In genomic region chr7:140326116-140326928, GRCh38 we compare ENCODE assay signal across 8 cellular contexts.
A peak's percentile ranks its signal among the peaks of the same experiment; 100 is the strongest.
DNase-seq lines count a peak whose midpoint lies in the region; ATAC-seq and TF ChIP-seq lines count a peak whose summit lies in the region.

No MANE protein-coding gene starts in this region.

- DNase-seq in DMS153 (lab: John Stamatoyannopoulos, UW) (peak; percentile 30), KG1 (lab: John Stamatoyannopoulos, UW) (peak; percentile 6), ascending aorta (ENCODE audit: low spot score in 2 of 2) (peak in 1 of 2 donors; percentile 83), left ventricle myocardium inferior (peak; percentile 47), putamen (ENCODE audit: low spot score) (peak; percentile 63)

- H3K9me3 ChIP-seq in ascending aorta (no peaks in the 10 kb centered on the region), left ventricle myocardium inferior (replicated peaks) (no peaks in the 10 kb centered on the region)

- H3K36me3 ChIP-seq in ascending aorta (peaks cover 0 to 3% of the 10 kb centered on the region in 2 donors), left ventricle myocardium inferior (no peaks in the 10 kb centered on the region)

- peaks cover 0 to 3% of the 10 kb centered on the region in 2 donors for H3K4me1 ChIP-seq in ascending aorta
- peaks cover 22% of the 10 kb centered on the region for H3K4me1 ChIP-seq in left ventricle myocardium inferior

- H3K27me3 ChIP-seq in ascending aorta = no peaks in the 10 kb centered on the region
- H3K27me3 ChIP-seq in left ventricle myocardium inferior (ENCODE audit: low read depth) = no peaks in the 10 kb centered on the region

- ATAC-seq in SK-N-SH treated with all-trans-retinoic acid at 6 μM for 48 hours (peak; percentile 86), HG03135 (IDR thresholded peaks at IDR 0.05; ENCODE audit: unreplicated experiment) (no peak), HG02763 (IDR thresholded peaks at IDR 0.05; ENCODE audit: unreplicated experiment) (no peak)

- intact Hi-C loops in ascending aorta (cut with DNase I) = loop anchor here (1.0 to 10.0 kb wide), 3 partner anchors 151 to 232 kb away; no protein-coding TSS in a partner anchor
- intact Hi-C loops in left ventricle myocardium inferior (cut with micrococcal nuclease) = no loop called here

- peak; percentile 66 to 84 (median 66) for TF ChIP-seq CTCF in ascending aorta (IDR thresholded peaks at IDR 0.05)
- TF ChIP-seq CTCF in left ventricle myocardium inferior (IDR thresholded peaks at IDR 0.05; ENCODE audit: borderline replicate concordance) = peak; percentile 72

- H3K4me3 ChIP-seq in ascending aorta (peak overlapping the region in 1 of 2 donors; percentile 40), left ventricle myocardium inferior (peak overlapping the region; percentile 39)

- H3K27ac ChIP-seq in ascending aorta = peak overlapping the region; percentile 14 to 36
- H3K27ac ChIP-seq in left ventricle myocardium inferior (replicated peaks) = no peak overlapping the region

TF ChIP-seq in SK-N-SH treated with all-trans-retinoic acid at 6 μM for 48 hours, 23 proteins besides CTCF, POLR2A, EP300 and RAD21:
- TF ChIP-seq ESRRG (CRISPR knock-in tag; IDR thresholded peaks at IDR 0.05) (no peak), CSDC2 (CRISPR knock-in tag; IDR thresholded peaks at IDR 0.05) (no peak), ISL1 (CRISPR knock-in tag; IDR thresholded peaks at IDR 0.05) (no peak), SNAI2 (CRISPR knock-in tag; IDR thresholded peaks at IDR 0.05) (no peak), ZNF8 (CRISPR knock-in tag; IDR thresholded peaks at IDR 0.05) (no peak), ZFP3 (CRISPR knock-in tag; IDR thresholded peaks at IDR 0.05) (no peak), POU6F1 (CRISPR knock-in tag; IDR thresholded peaks at IDR 0.05; ENCODE audit: borderline replicate concordance, low read depth) (no peak), BACH2 (CRISPR knock-in tag; IDR thresholded peaks at IDR 0.05; ENCODE audit: borderline replicate concordance) (no peak), PATZ1 (CRISPR knock-in tag; IDR thresholded peaks at IDR 0.05; ENCODE audit: borderline replicate concordance) (no peak), GLIS3 (CRISPR knock-in tag; IDR thresholded peaks at IDR 0.05) (no peak), CSRNP3 (CRISPR knock-in tag; IDR thresholded peaks at IDR 0.05) (no peak), TOX (CRISPR knock-in tag; IDR thresholded peaks at IDR 0.05; ENCODE audit: borderline replicate concordance) (no peak), TSHZ2 (CRISPR knock-in tag; IDR thresholded peaks at IDR 0.05) (no peak), ZNF70 (CRISPR knock-in tag; IDR thresholded peaks at IDR 0.05) (no peak), CREB5 (CRISPR knock-in tag; IDR thresholded peaks at IDR 0.05; ENCODE audit: low read depth) (no peak)
